22 cellular contexts compared by ENCODE assay signal in the genomic region with DNA sequence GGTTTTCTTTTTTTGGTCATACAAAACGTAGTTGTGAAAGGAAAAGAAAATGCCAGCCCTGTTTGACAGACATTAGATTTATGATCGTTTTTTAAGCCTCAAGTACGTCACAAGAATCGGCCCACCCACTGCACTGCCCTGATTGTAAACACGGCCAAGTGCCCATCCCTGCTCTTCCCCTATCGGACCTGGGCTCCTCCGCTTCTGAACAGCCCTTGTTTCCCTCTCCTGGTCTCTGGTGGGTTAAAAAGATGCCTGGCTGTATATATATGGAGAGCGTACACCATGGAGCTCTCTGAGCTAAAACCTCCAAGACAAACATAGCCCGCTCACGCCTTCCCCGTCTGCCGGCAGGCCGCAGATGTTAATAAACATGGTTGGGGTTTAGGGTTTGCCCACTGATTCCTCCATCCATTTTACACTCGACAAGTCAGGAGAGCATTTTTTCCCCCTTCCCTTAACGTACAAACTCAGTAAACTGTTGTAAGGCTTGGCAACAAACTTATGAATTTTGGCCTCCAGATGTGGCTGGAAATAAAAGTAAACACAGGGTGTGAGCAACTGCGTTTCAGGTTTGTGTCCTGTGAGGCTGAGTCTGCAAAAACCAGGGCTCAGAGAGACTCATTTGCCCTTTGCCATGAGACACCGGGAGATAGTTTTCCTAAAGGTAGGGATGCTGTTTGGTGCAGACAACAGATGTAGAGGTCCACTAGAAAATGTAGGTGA.
DNase-seq lines count a peak whose midpoint lies in the region; ATAC-seq, FAIRE-seq and TF ChIP-seq lines count a peak whose summit lies in the region.
"Had no signal": no experiment of that assay in that cellular context is flagged by ENCODE, and none has a peak within 500 bp of the region (broad histone marks: within the 10 kb centered on the region; RNA-seq: fewer than 3 reads in every experiment).

No MANE protein-coding gene starts in this region.

- H3K9ac ChIP-seq in fibroblast of lung (ENCODE audit: insufficient read depth, low read length) = no peak overlapping the region

- CTCF ChIA-PET in Panc1 (lab: Charles Lee) = interaction anchor here (0.5 to 0.7 kb wide), 2 partner anchors 79 to 123 kb away, joined by 4 to 7 read pairs; no protein-coding TSS in a partner anchor

- no TSS peak for BruUV-seq in Panc1 (replicated peaks; lab: Mats Ljungman, UMichigan)

- H2AFZ ChIP-seq in fibroblast of lung (ENCODE audit: low read length) = peak overlapping the region; percentile 6
- H2AFZ ChIP-seq: PC-9 had no signal

- intact Hi-C loops in Panc1 (cut with micrococcal nuclease; ENCODE audit: unreplicated experiment) = no loop called here

- in situ Hi-C loops in Panc1 (cut with HindIII; ENCODE audit: low pct_unique_long_range_greater_than_20kb, low sequenced_read_pairs) = no loop called here

- TF ChIP-seq CTCF in Panc1 (IDR thresholded peaks at IDR 0.05) (no peak), fibroblast of lung (conservative IDR thresholded peaks at IDR 0.05 in 1 of 2, IDR thresholded peaks at IDR 0.05 in 1 of 2; ENCODE audit: low read depth in 1 of 2, low read length in 2 of 2) (no peak), foreskin keratinocyte (conservative IDR thresholded peaks at IDR 0.05) (no peak)

- H3K9me3 ChIP-seq in Panc1 (ENCODE audit: control insufficient read depth, insufficient read depth, low read depth, low read length) (no peaks in the 10 kb centered on the region), fibroblast of lung (ENCODE audit: control insufficient read depth, insufficient read depth, low read depth, low read length) (no peaks in the 10 kb centered on the region), small intestine (ENCODE audit: control insufficient read depth, low read depth) (no peaks in the 10 kb centered on the region)
- H3K9me3 ChIP-seq: adrenal gland, gastrocnemius medialis, SJCRH30, tibial artery had no signal

- no peaks in the 10 kb centered on the region for H4K20me1 ChIP-seq in fibroblast of lung (ENCODE audit: control insufficient read depth, extremely low read depth, insufficient read depth, low read length)

- ATAC-seq in Panc1 (peak; percentile 75), GM21515 (IDR thresholded peaks at IDR 0.05; ENCODE audit: unreplicated experiment) (no peak), foreskin keratinocyte (no peak), HG03175 (IDR thresholded peaks at IDR 0.05; ENCODE audit: unreplicated experiment) (no peak)
- ATAC-seq: gastrocnemius medialis, natural killer cell had no signal

- WGBS in small intestine, 3 donors = 13 to 36% (median 32%) methylated on average over 17 of the region's 17 CpGs

- peaks cover 89% of the 10 kb centered on the region for H3K4me1 ChIP-seq in Panc1 (ENCODE audit: control insufficient read depth, insufficient read depth, low read length)
- H3K4me1 ChIP-seq in fibroblast of lung (ENCODE audit: control insufficient read depth, extremely low read depth, insufficient read depth, low read length) = no peaks in the 10 kb centered on the region
- H3K4me1 ChIP-seq in small intestine (ENCODE audit: control insufficient read depth in 2 of 2, insufficient read depth in 1 of 2, low read depth in 1 of 2, low read length in 1 of 2) = peaks cover 9 to 10% of the 10 kb centered on the region in 2 donors
- H3K4me1 ChIP-seq in foreskin keratinocyte = no peaks in the 10 kb centered on the region
- H3K4me1 ChIP-seq: adrenal gland, gastrocnemius medialis, SJCRH30, tibial artery had no signal

- H3K4me3 ChIP-seq in Panc1 (ENCODE audit: low read depth in 2 of 2, low read length in 2 of 2) (peak overlapping the region; percentile 22 to 50), fibroblast of lung (replicated peaks in 1 of 4; ENCODE audit: control extremely low read depth in 1 of 4, insufficient read depth in 1 of 4, low read depth in 3 of 4, low read length in 4 of 4) (peak overlapping the region in 2 of 4 experiments; percentile 8 to 41), small intestine (ENCODE audit: low read depth in 1 of 2, low read length in 2 of 2) (no peak overlapping the region)
- H3K4me3 ChIP-seq: adrenal gland, cardiac muscle cell, gastrocnemius medialis, PC-9, SJCRH30, tibial artery had no signal

- POLR2A ChIA-PET in Panc1 (lab: Charles Lee) = interaction anchor here (0.6 kb wide), 2 partner anchors 322 to 324 kb away, joined by 3 read pairs; no protein-coding TSS in a partner anchor

- H3K36me3 ChIP-seq in Panc1 (ENCODE audit: control insufficient read depth, insufficient read depth, low read length) = no peaks in the 10 kb centered on the region
- H3K36me3 ChIP-seq in fibroblast of lung (ENCODE audit: control insufficient read depth, insufficient read depth, low read length) = no peaks in the 10 kb centered on the region
- H3K36me3 ChIP-seq in small intestine (ENCODE audit: control insufficient read depth in 2 of 2, insufficient read depth in 2 of 2, low read length in 2 of 2) = no peaks in the 10 kb centered on the region
- H3K36me3 ChIP-seq: adrenal gland, cardiac muscle cell, gastrocnemius medialis, SJCRH30, tibial artery had no signal

- peak; percentile 29 for DNase-seq in HCEC 1CT
- no peak for DNase-seq in Panc1 (ENCODE audit: low read depth, low spot score)
- DNase-seq in fibroblast of lung (ENCODE audit: low read depth in 2 of 2) = peak in 1 of 2 donors; percentile 81
- peak; percentile 87 for DNase-seq in small intestine
- DNase-seq in foreskin keratinocyte = no peak
- no peak for DNase-seq in GM19238 (ENCODE audit: insufficient read length, low spot score)
- DNase-seq: activated CD8-positive, alpha-beta memory T cell treated with anti-CD3 and anti-CD28 coated beads, Interleukin-2, amount 50 U/mL, for 4 hours; adrenal gland; CD4-positive, CD25-positive, alpha-beta regulatory T cell; dermis blood vessel endothelial cell; gastrocnemius medialis; GOT3; natural killer cell; NCI-H2171; PC-9; SJCRH30; stimulated activated naive CD4-positive, alpha-beta T cell; tibial artery had no signal

- no peaks in the 10 kb centered on the region for H3K79me2 ChIP-seq in fibroblast of lung (ENCODE audit: control insufficient read depth, insufficient read depth, low read length)

- peak overlapping the region; percentile 20 for H3K4me2 ChIP-seq in fibroblast of lung (ENCODE audit: extremely low read depth, insufficient read depth, low read length)
- H3K4me2 ChIP-seq: PC-9 had no signal

- H3K27ac ChIP-seq in Panc1 (ENCODE audit: low read length) = peak overlapping the region; percentile 91
- H3K27ac ChIP-seq in fibroblast of lung (ENCODE audit: insufficient read depth, low read length) = no peak overlapping the region
- peak overlapping the region; percentile 53 to 63 for H3K27ac ChIP-seq in small intestine (ENCODE audit: low read depth in 1 of 2, low read length in 1 of 2)
- no peak overlapping the region for H3K27ac ChIP-seq in foreskin keratinocyte
- H3K27ac ChIP-seq: adrenal gland, cardiac muscle cell, gastrocnemius medialis, PC-9, SJCRH30, tibial artery had no signal

- H3K27me3 ChIP-seq in Panc1 (ENCODE audit: control insufficient read depth, insufficient read depth, low read length) (no peaks in the 10 kb centered on the region), fibroblast of lung (ENCODE audit: control insufficient read depth, insufficient read depth, low read length) (no peaks in the 10 kb centered on the region), small intestine (ENCODE audit: control insufficient read depth in 2 of 2, insufficient read depth in 2 of 2, low read length in 2 of 2) (no peaks in the 10 kb centered on the region), foreskin keratinocyte (no peaks in the 10 kb centered on the region)
- H3K27me3 ChIP-seq: adrenal gland, cardiac muscle cell, gastrocnemius medialis, SJCRH30, tibial artery had no signal

- no peak for FAIRE-seq in small intestine (lab: Jason Lieb, UNC)
- FAIRE-seq: GM19239 had no signal

Comparison
In these comparisons a context has a peak if more than half of its experiments do, and no peak if none do; other contexts are left out.
1. DNase-seq: peak in HCEC 1CT (single experiment) and small intestine (single experiment); none in Panc1 (single experiment), foreskin keratinocyte (0 of 2) and GM19238 (single experiment).
2. H3K27ac ChIP-seq: peak in Panc1 (single experiment) and small intestine (2 of 2); none in fibroblast of lung (single experiment) and foreskin keratinocyte (single experiment).
3. H3K4me3 ChIP-seq: peak in Panc1 (2 of 2); none in small intestine (0 of 2).